19 cellular contexts compared by ENCODE assay signal in the genomic region with DNA sequence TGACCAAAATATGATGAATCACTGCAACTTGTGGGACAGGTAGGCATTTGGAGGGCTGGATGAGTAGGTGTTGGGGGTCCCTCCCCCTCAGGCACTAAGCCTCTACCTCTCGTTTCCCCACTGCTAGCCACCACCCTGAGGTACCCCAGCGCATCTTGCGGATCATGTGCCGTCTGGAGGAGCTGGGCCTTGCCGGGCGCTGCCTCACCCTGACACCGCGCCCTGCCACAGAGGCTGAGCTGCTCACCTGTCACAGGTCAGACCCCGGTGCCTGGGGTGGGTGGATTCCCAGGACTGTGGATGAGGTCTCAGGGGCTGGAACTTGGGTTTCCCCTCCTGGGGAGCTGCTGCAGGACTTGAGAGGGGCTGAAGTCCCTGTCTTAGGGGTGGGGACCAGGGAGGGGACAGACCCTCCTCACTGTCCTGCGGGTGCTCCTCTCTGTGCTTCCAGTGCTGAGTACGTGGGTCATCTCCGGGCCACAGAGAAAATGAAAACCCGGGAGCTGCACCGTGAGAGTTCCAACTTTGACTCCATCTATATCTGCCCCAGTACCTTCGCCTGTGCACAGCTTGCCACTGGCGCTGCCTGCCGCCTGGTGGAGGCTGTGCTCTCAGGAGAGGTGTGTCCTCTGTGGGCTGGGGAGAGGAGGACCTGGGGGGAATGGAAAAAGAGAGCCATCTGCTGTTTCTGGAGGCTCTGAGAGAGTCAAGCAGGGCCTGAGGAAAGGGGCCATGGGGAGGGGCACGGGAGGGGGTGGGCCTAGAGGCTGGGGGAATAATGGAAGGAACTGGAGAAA. TPM values are rescaled to one million over a fixed set of nuclear protein-coding genes. Genes with fewer than 3 reads are reported as not detected.
A peak's percentile ranks its signal among the peaks of the same experiment; 100 is the strongest.
DNase-seq lines count a peak whose midpoint lies in the region; ATAC-seq, FAIRE-seq and TF ChIP-seq lines count a peak whose summit lies in the region.
"Had no signal": no experiment of that assay in that cellular context is flagged by ENCODE, and none has a peak within 500 bp of the region (broad histone marks: within the 10 kb centered on the region; RNA-seq: fewer than 3 reads in every experiment).

No MANE protein-coding gene starts in this region.

- no peaks in the 10 kb centered on the region for H3K9me3 Mint-ChIP-seq in natural killer cell treated with Interleukin-12 subunit alpha and Interleukin-12 subunit beta and Interleukin-15 and Interleukin-18, amount 100 ng/mL, for 72 hours
- no peaks in the 10 kb centered on the region for H3K9me3 Mint-ChIP-seq in natural killer cell
- H3K9me3 Mint-ChIP-seq: CD8-positive, alpha-beta memory T cell; HFFc6 had no signal

- no peak overlapping the region for H3K4me3 Mint-ChIP-seq in natural killer cell treated with Interleukin-12 subunit alpha and Interleukin-12 subunit beta and Interleukin-15 and Interleukin-18, amount 100 ng/mL, for 72 hours
- no peak overlapping the region for H3K4me3 Mint-ChIP-seq in natural killer cell
- H3K4me3 Mint-ChIP-seq: CD8-positive, alpha-beta memory T cell; HFFc6 had no signal

- H3K4me1 Mint-ChIP-seq in natural killer cell treated with Interleukin-12 subunit alpha and Interleukin-12 subunit beta and Interleukin-15 and Interleukin-18, amount 100 ng/mL, for 72 hours (ENCODE audit: low read depth in 2 of 2): peaks cover 0 to 3% of the 10 kb centered on the region in 2 donors
- H3K4me1 Mint-ChIP-seq in natural killer cell: peaks cover 0 to 13% of the 10 kb centered on the region in 2 donors
- H3K4me1 Mint-ChIP-seq: CD8-positive, alpha-beta memory T cell had no signal

- H3K27ac Mint-ChIP-seq in natural killer cell treated with Interleukin-12 subunit alpha and Interleukin-12 subunit beta and Interleukin-15 and Interleukin-18, amount 100 ng/mL, for 72 hours: no peak overlapping the region
- no peak overlapping the region for H3K27ac Mint-ChIP-seq in natural killer cell
- H3K27ac Mint-ChIP-seq: HFFc6 had no signal

- no peak for ATAC-seq in natural killer cell treated with Interleukin-12 subunit alpha and Interleukin-12 subunit beta and Interleukin-15 and Interleukin-18, amount 100 ng/mL, for 72 hours
- ATAC-seq in natural killer cell: no peak
- no peak for ATAC-seq in GM18873 (IDR thresholded peaks at IDR 0.05; ENCODE audit: low FRiP score, unreplicated experiment)

- H3K36me3 Mint-ChIP-seq in natural killer cell treated with Interleukin-12 subunit alpha and Interleukin-12 subunit beta and Interleukin-15 and Interleukin-18, amount 100 ng/mL, for 72 hours: no peaks in the 10 kb centered on the region
- no peaks in the 10 kb centered on the region for H3K36me3 Mint-ChIP-seq in natural killer cell

- no peak overlapping the region for H3K4me3 ChIP-seq in kidney (ENCODE audit: low read length in 2 of 2)
- H3K4me3 ChIP-seq: BLaER1 had no signal

- H3K4me1 ChIP-seq in kidney (ENCODE audit: control insufficient read depth in 1 of 2, insufficient read depth in 1 of 2, low read depth in 1 of 2, low read length in 2 of 2): no peaks in the 10 kb centered on the region
- H3K4me1 ChIP-seq: BLaER1, Caco-2 had no signal

- intact Hi-C loops in natural killer cell (cut with micrococcal nuclease) (no loop called here), kidney (cut with DNase I) (no loop called here)

- peaks cover 0 to 2% of the 10 kb centered on the region in 2 donors for H3K27me3 Mint-ChIP-seq in natural killer cell treated with Interleukin-12 subunit alpha and Interleukin-12 subunit beta and Interleukin-15 and Interleukin-18, amount 100 ng/mL, for 72 hours
- H3K27me3 Mint-ChIP-seq in natural killer cell (ENCODE audit: low read depth in 2 of 2): no peaks in the 10 kb centered on the region

- no peak overlapping the region for H3K9ac ChIP-seq in kidney (ENCODE audit: low read length in 2 of 2)
- H3K9ac ChIP-seq: BLaER1 had no signal

- no peaks in the 10 kb centered on the region for H3K9me3 ChIP-seq in kidney (ENCODE audit: control insufficient read depth in 1 of 2, low read length in 2 of 2)
- H3K9me3 ChIP-seq: BLaER1, Caco-2 had no signal

- H3K36me3 ChIP-seq in kidney (ENCODE audit: control insufficient read depth in 1 of 2, insufficient read depth in 2 of 2, low read length in 2 of 2): peaks cover 8 to 12% of the 10 kb centered on the region in 2 donors

- no peak for FAIRE-seq in kidney (lab: Jason Lieb, UNC)
- FAIRE-seq: GM12891, H1, HTR-8/SVneo had no signal

- H3K27ac ChIP-seq in kidney (ENCODE audit: low read depth in 2 of 2, low read length in 2 of 2): no peak overlapping the region
- H3K27ac ChIP-seq: BLaER1 had no signal

- peak; percentile 17 for DNase-seq in NCI-H1694 (lab: John Stamatoyannopoulos, UW)
- no peak for DNase-seq in NCI-H1694 treated with DMSO at 0.1 percent for 48 hours (lab: John Stamatoyannopoulos, UW)
- peak; percentile 55 for DNase-seq in natural killer cell treated with Interleukin-12 subunit alpha and Interleukin-12 subunit beta and Interleukin-15 and Interleukin-18, amount 100 ng/mL, for 72 hours (ENCODE audit: low spot score)
- no peak for DNase-seq in natural killer cell
- DNase-seq in kidney: peak; percentile 59
- DNase-seq in NCI-H510A (lab: John Stamatoyannopoulos, UW): no peak
- DNase-seq: 8988T; AML-193; Caco-2; CD8-positive, alpha-beta memory T cell; DMS79; HCEC 1CT; HFFc6 had no signal

- no peak for TF ChIP-seq CTCF in natural killer cell (IDR thresholded peaks at IDR 0.05)
- TF ChIP-seq CTCF in kidney (IDR thresholded peaks at IDR 0.05; ENCODE audit: borderline replicate concordance, extremely low read depth, insufficient read depth): no peak

RNA-seq across cellular contexts. Expression of gene ERAS, which starts 10.1 kb away (rescaled TPM):
- not detected for total RNA-seq in natural killer cell treated with Interleukin-12 subunit alpha and Interleukin-12 subunit beta and Interleukin-15 and Interleukin-18, amount 100 ng/mL, for 72 hours
- total RNA-seq in natural killer cell (not detected), kidney (0.19 TPM)
- polyA plus RNA-seq in kidney (ENCODE audit: insufficient read depth, low read depth, low replicate concordance): 0.43 TPM
- total RNA-seq: Caco-2, H1, HFFc6 had no signal
- polyA plus RNA-seq: CD8-positive, alpha-beta memory T cell had no signal

RNA-seq across cellular contexts. Expression of gene HDAC6, which starts 14.3 kb away (rescaled TPM):
- total RNA-seq in natural killer cell treated with Interleukin-12 subunit alpha and Interleukin-12 subunit beta and Interleukin-15 and Interleukin-18, amount 100 ng/mL, for 72 hours: 10 to 100 TPM; 66.0 to 71.5 TPM
- 100 to 1,000 TPM in 2 of 3 donors, 10 to 100 TPM in 1; 97.4 to 118 (median 101) TPM for total RNA-seq in natural killer cell
- 96.9 TPM for total RNA-seq in kidney
- polyA plus RNA-seq in kidney (ENCODE audit: insufficient read depth, low read depth, low replicate concordance): 123 TPM

RNA-seq across cellular contexts. Expression of gene PCSK1N, which starts 19.2 kb away (rescaled TPM):
- under 1 TPM; 0.42 to 0.55 TPM for total RNA-seq in natural killer cell treated with Interleukin-12 subunit alpha and Interleukin-12 subunit beta and Interleukin-15 and Interleukin-18, amount 100 ng/mL, for 72 hours
- under 1 TPM in 2 of 3 donors, not detected in 1; 0.35 to 0.89 TPM for total RNA-seq in natural killer cell
- 131 TPM for total RNA-seq in kidney
- 331 TPM for polyA plus RNA-seq in kidney (ENCODE audit: insufficient read depth, low read depth, low replicate concordance)
- total RNA-seq: HFFc6 had no signal

RNA-seq across cellular contexts. Expression of gene GATA1, which starts 29.8 kb away (rescaled TPM):
- total RNA-seq in natural killer cell treated with Interleukin-12 subunit alpha and Interleukin-12 subunit beta and Interleukin-15 and Interleukin-18, amount 100 ng/mL, for 72 hours: under 1 TPM in 1 of 2 donors, not detected in 1; 0.73 TPM
- total RNA-seq in natural killer cell (1 to 10 TPM in 1 of 3 donors, under 1 TPM in 2; 0.41 to 3.0 (median 0.49) TPM), kidney (0.60 TPM)
- polyA plus RNA-seq in kidney (ENCODE audit: insufficient read depth, low read depth, low replicate concordance): not detected
- total RNA-seq: Caco-2; CD8-positive, alpha-beta memory T cell; G401; H1; HFFc6 had no signal
- polyA plus RNA-seq: CD8-positive, alpha-beta memory T cell had no signal

RNA-seq across cellular contexts. Expression of gene GLOD5, which starts 54.7 kb away (rescaled TPM):
- not detected for total RNA-seq in natural killer cell treated with Interleukin-12 subunit alpha and Interleukin-12 subunit beta and Interleukin-15 and Interleukin-18, amount 100 ng/mL, for 72 hours
- total RNA-seq in natural killer cell: not detected
- 0.94 TPM for total RNA-seq in kidney
- 12.6 TPM for polyA plus RNA-seq in kidney (ENCODE audit: insufficient read depth, low read depth, low replicate concordance)
- total RNA-seq: Caco-2; CD8-positive, alpha-beta memory T cell; G401; H1; HFFc6 had no signal
- polyA plus RNA-seq: CD8-positive, alpha-beta memory T cell had no signal

Comparison
In these comparisons a context has a peak if more than half of its experiments do, and no peak if none do; other contexts are left out.
1. DNase-seq: peak in NCI-H1694 (single experiment), natural killer cell treated with Interleukin-12 subunit alpha and Interleukin-12 subunit beta and Interleukin-15 and Interleukin-18, amount 100 ng/mL, for 72 hours (single experiment) and kidney (single experiment); none in NCI-H1694 treated with DMSO at 0.1 percent for 48 hours (single experiment), natural killer cell (single experiment) and NCI-H510A (single experiment).
2. RNA of gene PCSK1N, which starts 19.2 kb away (total RNA-seq): 131 TPM in kidney (single experiment); 0.42 to 0.55 TPM in natural killer cell treated with Interleukin-12 subunit alpha and Interleukin-12 subunit beta and Interleukin-15 and Interleukin-18, amount 100 ng/mL, for 72 hours and 0.35 to 0.89 TPM in natural killer cell; every median in the first group is over 10 times any median in the second.